3 cellular contexts compared by ENCODE assay signal in genomic region chr17:5221912-5222311, GRCh38. TPM values are rescaled to one million over a fixed set of nuclear protein-coding genes. Genes with fewer than 3 reads are reported as not detected.
"Had no signal": no experiment of that assay in that cellular context is flagged by ENCODE, and none has a peak within 500 bp of the region (broad histone marks: within the 10 kb centered on the region; RNA-seq: fewer than 3 reads in every experiment).

No MANE protein-coding gene starts in this region.

RNA-seq across cellular contexts. Expression of gene SCIMP, which starts 12.7 kb away (rescaled TPM):
- total RNA-seq: LHCN-M2, M059J, RPMI7951 had no signal
